ENCODE assay signal across 28 cellular contexts in the genomic region with DNA sequence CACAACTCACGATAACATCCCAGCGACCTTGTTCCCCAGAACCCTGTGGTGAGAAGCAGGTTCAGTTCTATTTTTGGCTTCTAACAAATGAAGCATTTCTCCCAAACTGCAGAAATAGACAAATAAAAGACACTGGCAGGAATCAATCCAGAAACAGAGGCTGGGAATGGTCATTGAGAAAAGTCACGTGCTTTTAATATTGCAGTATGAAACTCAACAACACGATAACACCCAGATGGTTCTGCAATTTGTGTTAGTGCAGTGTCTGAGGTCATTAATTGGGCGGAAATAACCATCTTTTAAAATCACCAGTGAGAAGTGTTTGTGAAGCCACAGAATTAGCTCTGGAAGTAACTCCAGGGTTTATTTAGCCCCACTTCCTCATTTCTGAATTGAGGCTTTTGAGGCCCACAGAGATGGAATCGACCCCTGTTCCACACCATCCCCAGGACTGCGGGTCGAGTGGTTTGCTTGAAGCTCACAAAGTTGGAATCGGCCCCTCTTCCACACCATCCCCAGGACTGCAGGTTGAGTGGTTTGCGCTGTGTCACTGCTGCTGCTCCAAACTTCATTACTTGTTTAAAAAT.
"Had no signal": no experiment of that assay in that cellular context is flagged by ENCODE, and none has a peak within 500 bp of the region (broad histone marks: within the 10 kb centered on the region; RNA-seq: fewer than 3 reads in every experiment).

No MANE protein-coding gene starts in this region.

- H3K9me3 ChIP-seq: body of pancreas, colonic mucosa, gastrocnemius medialis, mucosa of descending colon, right atrium auricular region, vagina had no signal

- H3K36me3 Mint-ChIP-seq: activated naive CD4-positive, alpha-beta T cell treated with anti-CD3 and anti-CD28 coated beads, Interleukin-2, amount 50 U/mL, for 24 hours; stimulated activated memory B cell treated with anti-CD40 and anti-IgM and Interleukin-4, amounts not matched to agents 10 μg/mL and 1 μg/mL and 100 μg/mL, for 72 hours; type B pancreatic cell had no signal

- H3K36me3 ChIP-seq: colonic mucosa, gastrocnemius medialis, right atrium auricular region, vagina, WERI-Rb-1 had no signal

- H3K4me1 ChIP-seq: body of pancreas, colonic mucosa, gastrocnemius medialis, vagina had no signal

- H3K27ac ChIP-seq: body of pancreas, colonic mucosa, dorsolateral prefrontal cortex, gastrocnemius medialis, hepatocyte, right atrium auricular region, vagina, WERI-Rb-1 had no signal

- DNase-seq: activated CD4-positive, alpha-beta memory T cell treated with anti-CD3 and anti-CD28 coated beads, Interleukin-2, amount 10 ng/mL, durations not matched to agents 7 days and 5 days; activated CD4-positive, alpha-beta T cell treated with anti-CD3 and anti-CD28 coated beads, Interleukin-2, amount 10 ng/mL, durations not matched to agents 7 days and 5 days; activated T-cell treated with anti-CD3 and anti-CD28 coated beads, Interleukin-2, amount 50 U/mL, for 48 hours; body of pancreas; cerebellar nuclear complex; colonic mucosa; dorsolateral prefrontal cortex; effector memory CD4-positive, alpha-beta T cell; gastrocnemius medialis; islet precursor cell; left ventricle myocardium superior; mucosa of descending colon; stimulated activated CD4-positive, alpha-beta T cell treated with anti-CD3 and anti-CD28 coated beads, Interleukin-1b, Interleukin-23, amount 100 ng/mL, for 48 hours; stimulated activated CD4-positive, alpha-beta T cell treated with anti-CD3 and anti-CD28 coated beads, Interleukin-4, amount 100 ng/mL, for 4 hours; stimulated activated CD8-positive, alpha-beta memory T cell treated with anti-CD3 and anti-CD28 coated beads, Interleukin-4, amount 100 ng/mL, for 48 hours; stimulated activated naive CD8-positive, alpha-beta T cell treated with anti-CD3 and anti-CD28 coated beads, Interleukin-15, amount 100 ng/mL, for 72 hours; substantia nigra; WERI-Rb-1 had no signal

- H3K9me3 Mint-ChIP-seq: activated CD4-positive, alpha-beta T cell treated with anti-CD3 and anti-CD28 coated beads, Interleukin-2, amount 10 ng/mL, durations not matched to agents 7 days and 5 days; activated T-helper 2 cell treated with anti-CD3 and anti-CD28 coated beads, Interferon-gamma antibody, Interleukin-2, Interleukin-4, amounts not matched to agents 10 μg/mL and 5 μg/mL and 100 μg/mL, durations not matched to agents 14 hours and 24 hours and 36 hours; natural killer cell treated with Interleukin-12 subunit alpha and Interleukin-12 subunit beta and Interleukin-15 and Interleukin-18, amount 100 ng/mL, for 72 hours; type B pancreatic cell had no signal

- H3K4me2 ChIP-seq: hepatocyte, smooth muscle cell had no signal

- ATAC-seq: activated CD4-positive, CD25-positive, alpha-beta regulatory T cell treated with anti-CD3 and anti-CD28 coated beads, Interleukin-2, amount 50 U/mL, for 24 hours; body of pancreas; gastrocnemius medialis; left ventricle myocardium superior; mucosa of descending colon; stimulated activated memory B cell treated with anti-CD40 and anti-IgM and Interleukin-4, amounts not matched to agents 10 μg/mL and 1 μg/mL and 100 μg/mL, for 72 hours; stimulated activated naive CD8-positive, alpha-beta T cell treated with anti-CD3 and anti-CD28 coated beads, Interleukin-15, amount 100 ng/mL, for 72 hours had no signal

- H3K4me3 ChIP-seq: body of pancreas, colonic mucosa, dorsolateral prefrontal cortex, gastrocnemius medialis, hepatocyte, mucosa of descending colon, right atrium auricular region, smooth muscle cell, vagina had no signal

- H3K27me3 ChIP-seq: colonic mucosa, right atrium auricular region, vagina had no signal

- H3K4me3 Mint-ChIP-seq: activated CD4-positive, alpha-beta memory T cell treated with anti-CD3 and anti-CD28 coated beads, Interleukin-2, amount 10 ng/mL, durations not matched to agents 7 days and 5 days; activated CD4-positive, alpha-beta T cell treated with anti-CD3 and anti-CD28 coated beads, Interleukin-2, amount 10 ng/mL, durations not matched to agents 7 days and 5 days; activated naive CD4-positive, alpha-beta T cell treated with anti-CD3 and anti-CD28 coated beads, Interleukin-2, amount 50 U/mL, for 24 hours; natural killer cell treated with Interleukin-12 subunit alpha and Interleukin-12 subunit beta and Interleukin-15 and Interleukin-18, amount 100 ng/mL, for 72 hours; stimulated activated memory B cell treated with anti-CD40 and anti-IgM and Interleukin-4, amounts not matched to agents 10 μg/mL and 1 μg/mL and 100 μg/mL, for 72 hours; stimulated activated naive CD8-positive, alpha-beta T cell treated with anti-CD3 and anti-CD28 coated beads, Interleukin-15, amount 100 ng/mL, for 72 hours; type B pancreatic cell had no signal

- H3K27ac Mint-ChIP-seq: activated CD4-positive, alpha-beta memory T cell treated with anti-CD3 and anti-CD28 coated beads, Interleukin-2, amount 10 ng/mL, durations not matched to agents 7 days and 5 days; activated CD4-positive, alpha-beta T cell treated with anti-CD3 and anti-CD28 coated beads, Interleukin-2, amount 10 ng/mL, durations not matched to agents 7 days and 5 days; activated naive CD4-positive, alpha-beta T cell treated with anti-CD3 and anti-CD28 coated beads, Interleukin-2, amount 50 U/mL, for 24 hours; activated T-helper 2 cell treated with anti-CD3 and anti-CD28 coated beads, Interferon-gamma antibody, Interleukin-2, Interleukin-4, amounts not matched to agents 10 μg/mL and 5 μg/mL and 100 μg/mL, durations not matched to agents 14 hours and 24 hours and 36 hours; natural killer cell treated with Interleukin-12 subunit alpha and Interleukin-12 subunit beta and Interleukin-15 and Interleukin-18, amount 100 ng/mL, for 72 hours; stimulated activated memory B cell treated with anti-CD40 and anti-IgM and Interleukin-4, amounts not matched to agents 10 μg/mL and 1 μg/mL and 100 μg/mL, for 72 hours; stimulated activated naive CD8-positive, alpha-beta T cell treated with anti-CD3 and anti-CD28 coated beads, Interleukin-15, amount 100 ng/mL, for 72 hours; type B pancreatic cell had no signal

- H3K4me1 Mint-ChIP-seq: activated CD4-positive, alpha-beta memory T cell treated with anti-CD3 and anti-CD28 coated beads, Interleukin-2, amount 10 ng/mL, durations not matched to agents 7 days and 5 days; activated CD4-positive, alpha-beta T cell treated with anti-CD3 and anti-CD28 coated beads, Interleukin-2, amount 10 ng/mL, durations not matched to agents 7 days and 5 days; activated naive CD4-positive, alpha-beta T cell treated with anti-CD3 and anti-CD28 coated beads, Interleukin-2, amount 50 U/mL, for 24 hours; stimulated activated memory B cell treated with anti-CD40 and anti-IgM and Interleukin-4, amounts not matched to agents 10 μg/mL and 1 μg/mL and 100 μg/mL, for 72 hours; stimulated activated naive CD8-positive, alpha-beta T cell treated with anti-CD3 and anti-CD28 coated beads, Interleukin-15, amount 100 ng/mL, for 72 hours had no signal
